Comparison of ENCODE assay signal across 14 cellular contexts in the genomic region with DNA sequence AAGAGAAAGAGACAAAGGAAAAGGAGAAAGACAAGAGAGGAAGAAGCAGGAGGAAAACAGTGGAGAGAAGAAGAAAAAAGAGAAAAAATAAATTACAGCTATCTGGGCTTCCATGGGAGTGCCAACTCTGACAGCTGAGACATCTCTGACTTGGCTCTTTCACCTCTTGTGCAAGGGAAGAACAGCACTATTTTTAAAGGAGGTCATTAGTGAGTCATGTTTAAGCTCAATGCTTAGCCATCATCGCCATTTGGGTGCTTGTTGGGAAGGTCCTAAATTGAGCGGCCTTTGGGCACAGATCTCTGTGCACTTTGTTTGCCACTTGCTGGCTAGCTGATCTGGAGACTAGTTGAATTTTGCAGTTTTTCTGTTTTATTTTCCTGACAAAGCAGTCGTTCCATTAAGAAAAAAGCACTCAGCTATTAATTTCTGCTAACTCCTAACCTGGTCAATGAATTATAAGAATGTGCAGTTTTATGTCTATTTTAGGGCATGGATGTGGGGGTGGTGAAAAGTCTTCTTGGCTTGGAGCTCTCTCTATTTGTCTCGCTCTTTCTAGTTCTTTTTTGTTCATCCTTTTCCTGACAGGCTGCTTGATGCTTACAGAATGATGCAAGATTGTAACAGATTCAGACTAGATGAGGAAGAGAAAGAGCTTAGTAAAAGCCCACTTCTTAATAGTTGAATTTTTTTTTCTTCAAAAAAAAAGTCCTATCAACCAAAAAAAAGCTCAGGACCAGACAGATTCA.
A peak's percentile ranks its signal among the peaks of the same experiment; 100 is the strongest.
DNase-seq lines count a peak whose midpoint lies in the region; ATAC-seq and TF ChIP-seq lines count a peak whose summit lies in the region.
"Had no signal": no experiment of that assay in that cellular context is flagged by ENCODE, and none has a peak within 500 bp of the region (broad histone marks: within the 10 kb centered on the region; RNA-seq: fewer than 3 reads in every experiment).

No MANE protein-coding gene starts in this region.

- no peaks in the 10 kb centered on the region for H3K36me3 ChIP-seq in SJCRH30
- no peaks in the 10 kb centered on the region for H3K36me3 ChIP-seq in aorta (ENCODE audit: control insufficient read depth in 1 of 2, insufficient read depth in 2 of 2, low read length in 1 of 2)
- H3K36me3 ChIP-seq: lower lobe of right lung had no signal

- H3K27me3 Mint-ChIP-seq in mesothelial cell of epicardium (ENCODE audit: low read depth), result no peaks in the 10 kb centered on the region

- H3K36me3 Mint-ChIP-seq in mesothelial cell of epicardium, result peaks cover 22% of the 10 kb centered on the region

- no peaks in the 10 kb centered on the region for H3K27me3 ChIP-seq in SJCRH30
- no peaks in the 10 kb centered on the region for H3K27me3 ChIP-seq in aorta (ENCODE audit: control insufficient read depth in 1 of 2, insufficient read depth in 2 of 2, low read length in 1 of 2)

- 27 to 32% methylated on average over 4 of the region's 4 CpGs for WGBS in aorta, 2 donors

- peaks cover 26% of the 10 kb centered on the region for H3K9me3 Mint-ChIP-seq in mesothelial cell of epicardium

- H3K4me1 Mint-ChIP-seq in mesothelial cell of epicardium, result peaks cover 40% of the 10 kb centered on the region

- intact Hi-C loops in Right ventricle myocardium inferior (cut with DNase I) (no loop called here), cardiac septum (cut with DNase I) (no loop called here), aorta (cut with DNase I) (no loop called here)

- ATAC-seq in Right ventricle myocardium inferior, result peak; percentile 94
- ATAC-seq in aorta (ENCODE audit: low FRiP score), result no peak
- no peak for ATAC-seq in stimulated activated naive CD8-positive, alpha-beta T cell treated with anti-CD3 and anti-CD28 coated beads, Interleukin-15, Interleukin-2, amounts not matched to agents 100 U/mL and 50 U/mL, for 24 hours
- ATAC-seq: Panc1 had no signal

- TF ChIP-seq CTCF in epithelial cell of esophagus (IDR thresholded peaks at IDR 0.05; ENCODE audit: insufficient read depth, low read depth, low read length, missing control alignments) (no peak), mesothelial cell of epicardium (IDR thresholded peaks at IDR 0.05; ENCODE audit: unreplicated experiment) (no peak)

- DNase-seq in Right ventricle myocardium inferior (ENCODE audit: missing footprints), result no peak
- no peak for DNase-seq in cardiac septum (ENCODE audit: low spot score)
- peak; percentile 61 for DNase-seq in epithelial cell of esophagus (ENCODE audit: low read depth)
- no peak for DNase-seq in mesothelial cell of epicardium (ENCODE audit: low spot score in 2 of 2, unreplicated experiment in 2 of 2)
- DNase-seq in SJCRH30, result no peak
- no peak for DNase-seq in aorta
- no peak for DNase-seq in stimulated activated naive CD8-positive, alpha-beta T cell treated with anti-CD3 and anti-CD28 coated beads, Interleukin-15, Interleukin-2, amounts not matched to agents 100 U/mL and 50 U/mL, for 24 hours
- no peak for DNase-seq in ureter (ENCODE audit: low spot score)
- DNase-seq: central memory CD4-positive, alpha-beta T cell; foreskin melanocyte; lower lobe of right lung; NCI-H2029 had no signal

- H3K4me3 Mint-ChIP-seq in mesothelial cell of epicardium, result no peak overlapping the region

- peak overlapping the region; percentile 59 for H3K27ac Mint-ChIP-seq in mesothelial cell of epicardium

- H3K4me3 ChIP-seq in epithelial cell of esophagus (ENCODE audit: low read length) (no peak overlapping the region), SJCRH30 (no peak overlapping the region), aorta (ENCODE audit: low read length in 2 of 2) (no peak overlapping the region)
- H3K4me3 ChIP-seq: lower lobe of right lung, skin epidermis had no signal

- H3K9me3 ChIP-seq in SJCRH30 (replicated peaks) (0 out of 2 replicates have a peak, but pooled peaks cover 3% of the 10 kb centered on the region), aorta (ENCODE audit: control insufficient read depth, low read length) (no peaks in the 10 kb centered on the region)
- H3K9me3 ChIP-seq: lower lobe of right lung had no signal

- no peak overlapping the region for H3K27ac ChIP-seq in SJCRH30
- no peak overlapping the region for H3K27ac ChIP-seq in aorta (ENCODE audit: low read depth in 1 of 2, low read length in 2 of 2)
- H3K27ac ChIP-seq: lower lobe of right lung, skin epidermis had no signal

- peaks cover 4% of the 10 kb centered on the region; the same call in 1 of the 2 replicates for H3K4me1 ChIP-seq in SJCRH30
- peaks cover 0 to 2% of the 10 kb centered on the region in 2 donors for H3K4me1 ChIP-seq in aorta (ENCODE audit: control insufficient read depth in 1 of 2, insufficient read depth in 2 of 2, low read length in 2 of 2)
